Comparison of ENCODE assay signal across 22 cellular contexts in genomic region chr20:37364013-37364926, GRCh38. TPM values are rescaled to one million over a fixed set of nuclear protein-coding genes. Genes with fewer than 3 reads are reported as not detected.
DNase-seq lines count a peak whose midpoint lies in the region; ATAC-seq and TF ChIP-seq lines count a peak whose summit lies in the region.
"Had no signal": no experiment of that assay in that cellular context is flagged by ENCODE, and none has a peak within 500 bp of the region (broad histone marks: within the 10 kb centered on the region; RNA-seq: fewer than 3 reads in every experiment).

No MANE protein-coding gene starts in this region.

- no peak overlapping the region for H2BK20ac ChIP-seq in IMR-90 (ENCODE audit: low read depth, low read length)

- intact Hi-C loops in IMR-90 (cut with micrococcal nuclease), result no loop called here
- intact Hi-C loops in dendritic cell treated with granulocyte-macrophage colony-stimulating factor and Interleukin-4, amounts not matched to agents 40 ng/mL and 50 ng/mL, for 4 days (cut with micrococcal nuclease), result no loop called here

- 94% methylated on average over 4 of the region's 21 CpGs; no CpG with 5 or more reads in 1 of the 2 experiments for WGBS in IMR-90 (ENCODE audit: extremely low coverage in 2 of 2, insufficient read length in 1 of 2), 2 experiments

- no peak for TF ChIP-seq CTCF in BE2C (IDR thresholded peaks at IDR 0.05; ENCODE audit: low read depth, low read length)
- TF ChIP-seq CTCF in IMR-90 (conservative IDR thresholded peaks at IDR 0.05; ENCODE audit: low read depth, low read length), result no peak
- TF ChIP-seq CTCF in osteocyte (IDR thresholded peaks at IDR 0.05), result no peak
- TF ChIP-seq CTCF in endothelial cell (IDR thresholded peaks at IDR 0.05; ENCODE audit: unreplicated experiment), result no peak

- peak; percentile 2 for DNase-seq in BE2C
- no peak for DNase-seq in IMR-90
- DNase-seq in osteocyte (ENCODE audit: extremely low spot score, unreplicated experiment), result no peak
- no peak for DNase-seq in endothelial cell (ENCODE audit: low spot score)
- no peak for DNase-seq in activated gamma-delta T cell treated with Interleukin-2 at 50 U/mL for 16 hours
- no peak for DNase-seq in NCI-H1417 (lab: John Stamatoyannopoulos, UW)
- DNase-seq: ACHN; activated CD4-positive, alpha-beta T cell treated with anti-CD3 and anti-CD28 coated beads, Interleukin-2, amount 10 ng/mL, durations not matched to agents 24 days and 14 days; activated CD8-positive, alpha-beta memory T cell treated with anti-CD3 and anti-CD28 coated beads, Interleukin-2, amount 10 ng/mL, durations not matched to agents 7 days and 5 days; GDM1; GM23248; KBM-7; NCI-H187; NCI-H226; SHP77 treated with DMSO at 0.1 percent for 48 hours; small intestine; stimulated activated CD4-positive, alpha-beta T cell treated with anti-CD3 and anti-CD28 coated beads, Interleukin-4, amount 100 ng/mL, for 1 hour had no signal

- H3K4me3 Mint-ChIP-seq in dendritic cell treated with granulocyte-macrophage colony-stimulating factor and Interleukin-4, amounts not matched to agents 40 ng/mL and 50 ng/mL, for 4 days, result no peak overlapping the region
- H3K4me3 Mint-ChIP-seq in osteocyte (ENCODE audit: unreplicated experiment), result no peak overlapping the region
- no peak overlapping the region for H3K4me3 Mint-ChIP-seq in endothelial cell (ENCODE audit: unreplicated experiment)
- H3K4me3 Mint-ChIP-seq: activated CD4-positive, alpha-beta T cell treated with anti-CD3 and anti-CD28 coated beads, Interleukin-2, amount 10 ng/mL, durations not matched to agents 24 days and 14 days; activated CD8-positive, alpha-beta memory T cell treated with anti-CD3 and anti-CD28 coated beads, Interleukin-2, amount 10 ng/mL, durations not matched to agents 7 days and 5 days had no signal

- no peak for TF ChIP-seq POLR2A in IMR-90 (IDR thresholded peaks at IDR 0.05; ENCODE audit: low read depth, low read length)

- dilution Hi-C loops in IMR-90 (cut with HindIII; ENCODE audit: low sequenced_read_pairs, unreplicated experiment), result no loop called here

- no peak overlapping the region for H3K4ac ChIP-seq in IMR-90 (ENCODE audit: low read depth, low read length)

- H4K20me1 ChIP-seq in IMR-90 (ENCODE audit: insufficient read depth, low read length), result peaks cover 53% of the 10 kb centered on the region

- H3K36me3 Mint-ChIP-seq in dendritic cell treated with granulocyte-macrophage colony-stimulating factor and Interleukin-4, amounts not matched to agents 40 ng/mL and 50 ng/mL, for 4 days (ENCODE audit: low read depth), result peaks cover 82% of the 10 kb centered on the region
- H3K36me3 Mint-ChIP-seq in osteocyte (ENCODE audit: unreplicated experiment) (peaks cover 15% of the 10 kb centered on the region), endothelial cell (ENCODE audit: low read depth, unreplicated experiment) (peaks cover 26% of the 10 kb centered on the region)
- H3K36me3 Mint-ChIP-seq: activated CD8-positive, alpha-beta memory T cell treated with anti-CD3 and anti-CD28 coated beads, Interleukin-2, amount 10 ng/mL, durations not matched to agents 7 days and 5 days had no signal

- no peak overlapping the region for H3K23ac ChIP-seq in IMR-90 (ENCODE audit: low read depth, low read length)

- peaks cover 18 to 66% of the 10 kb centered on the region in 2 experiments for H3K79me1 ChIP-seq in IMR-90 (ENCODE audit: low read depth in 1 of 2, low read length in 2 of 2)

- H2BK15ac ChIP-seq in IMR-90 (ENCODE audit: low read depth, low read length), result no peak overlapping the region

- H4K5ac ChIP-seq in IMR-90 (ENCODE audit: low read depth, low read length), result no peak overlapping the region

- H4K91ac ChIP-seq in IMR-90 (ENCODE audit: insufficient read depth, low read depth, low read length), result no peak overlapping the region

- no peak overlapping the region for H2BK5ac ChIP-seq in IMR-90 (ENCODE audit: low read depth, low read length, poor library complexity, severe bottlenecking)

- H3K9ac ChIP-seq in IMR-90 (ENCODE audit: low read depth, low read length), result no peak overlapping the region
- H3K9ac ChIP-seq: GM23248 had no signal

- no peak overlapping the region for H3K18ac ChIP-seq in IMR-90 (ENCODE audit: low read depth, low read length)

- H2BK120ac ChIP-seq in IMR-90 (ENCODE audit: low read depth, low read length), result no peak overlapping the region

- TF ChIP-seq RAD21 in IMR-90 (IDR thresholded peaks at IDR 0.05; ENCODE audit: low read length), result no peak

- BruUV-seq in IMR-90 (replicated peaks; lab: Mats Ljungman, UMichigan), result no TSS peak

- no peaks in the 10 kb centered on the region for H3K27me3 Mint-ChIP-seq in dendritic cell treated with granulocyte-macrophage colony-stimulating factor and Interleukin-4, amounts not matched to agents 40 ng/mL and 50 ng/mL, for 4 days
- H3K27me3 Mint-ChIP-seq in osteocyte (ENCODE audit: unreplicated experiment) (no peaks in the 10 kb centered on the region), endothelial cell (ENCODE audit: unreplicated experiment) (peaks cover 3% of the 10 kb centered on the region)
- H3K27me3 Mint-ChIP-seq: activated CD4-positive, alpha-beta T cell treated with anti-CD3 and anti-CD28 coated beads, Interleukin-2, amount 10 ng/mL, durations not matched to agents 24 days and 14 days; activated CD8-positive, alpha-beta memory T cell treated with anti-CD3 and anti-CD28 coated beads, Interleukin-2, amount 10 ng/mL, durations not matched to agents 7 days and 5 days had no signal

- H3K4me3 ChIP-seq in BE2C (ENCODE audit: low read depth, low read length), result no peak overlapping the region
- H3K4me3 ChIP-seq in IMR-90 (ENCODE audit: insufficient read depth, low read depth, low read length), result no peak overlapping the region
- H3K4me3 ChIP-seq: esophagus muscularis mucosa, gastroesophageal sphincter, GM23248, uterus had no signal

- CTCF ChIA-PET in IMR-90 (lab: Yijun Ruan, JAX), result no interaction called here

- no peak overlapping the region for H3K14ac ChIP-seq in IMR-90 (replicated peaks; ENCODE audit: low read depth, low read length)

- peaks cover 66% of the 10 kb centered on the region for H3K4me1 Mint-ChIP-seq in dendritic cell treated with granulocyte-macrophage colony-stimulating factor and Interleukin-4, amounts not matched to agents 40 ng/mL and 50 ng/mL, for 4 days (ENCODE audit: low read depth)
- no peaks in the 10 kb centered on the region for H3K4me1 Mint-ChIP-seq in osteocyte (ENCODE audit: unreplicated experiment)
- no peaks in the 10 kb centered on the region for H3K4me1 Mint-ChIP-seq in endothelial cell (ENCODE audit: unreplicated experiment)
- H3K4me1 Mint-ChIP-seq: activated CD4-positive, alpha-beta T cell treated with anti-CD3 and anti-CD28 coated beads, Interleukin-2, amount 10 ng/mL, durations not matched to agents 24 days and 14 days; activated CD8-positive, alpha-beta memory T cell treated with anti-CD3 and anti-CD28 coated beads, Interleukin-2, amount 10 ng/mL, durations not matched to agents 7 days and 5 days had no signal

- H2AK9ac ChIP-seq in IMR-90 (replicated peaks; ENCODE audit: low read depth, low read length, poor library complexity), result peak overlapping the region; percentile 8

- H3K27me3 ChIP-seq in BE2C, result no peaks in the 10 kb centered on the region
- no peaks in the 10 kb centered on the region for H3K27me3 ChIP-seq in IMR-90 (ENCODE audit: control insufficient read depth, insufficient read depth, low read length)
- H3K27me3 ChIP-seq: esophagus muscularis mucosa, gastroesophageal sphincter, uterus had no signal

- POLR2A ChIA-PET in IMR-90 (lab: Charles Lee; ENCODE audit: unreplicated experiment), result no interaction called here

- H2AK5ac ChIP-seq in IMR-90 (ENCODE audit: low read depth, low read length), result no peak overlapping the region

- H2AFZ ChIP-seq in IMR-90 (replicated peaks; ENCODE audit: low read length, poor library complexity), result no peak overlapping the region
- H2AFZ ChIP-seq: GM23248 had no signal

- no peak overlapping the region for H3K4me2 ChIP-seq in IMR-90 (ENCODE audit: low read depth, low read length)

- H3K9me3 ChIP-seq in BE2C, result no peaks in the 10 kb centered on the region
- no peaks in the 10 kb centered on the region for H3K9me3 ChIP-seq in IMR-90 (ENCODE audit: control insufficient read depth, insufficient read depth, low read length)
- H3K9me3 ChIP-seq: esophagus muscularis mucosa, gastroesophageal sphincter, uterus had no signal

- ATAC-seq in IMR-90 (ENCODE audit: low read depth), result no peak
- no peak for ATAC-seq in GM18858 (IDR thresholded peaks at IDR 0.05; ENCODE audit: unreplicated experiment)
- ATAC-seq: activated CD8-positive, alpha-beta memory T cell treated with anti-CD3 and anti-CD28 coated beads, Interleukin-2, amount 10 ng/mL, durations not matched to agents 7 days and 5 days; gastroesophageal sphincter had no signal

- no peaks in the 10 kb centered on the region for H3K9me3 Mint-ChIP-seq in dendritic cell treated with granulocyte-macrophage colony-stimulating factor and Interleukin-4, amounts not matched to agents 40 ng/mL and 50 ng/mL, for 4 days
- H3K9me3 Mint-ChIP-seq in osteocyte (ENCODE audit: unreplicated experiment), result no peaks in the 10 kb centered on the region
- no peaks in the 10 kb centered on the region for H3K9me3 Mint-ChIP-seq in endothelial cell (ENCODE audit: unreplicated experiment)
- H3K9me3 Mint-ChIP-seq: activated CD4-positive, alpha-beta T cell treated with anti-CD3 and anti-CD28 coated beads, Interleukin-2, amount 10 ng/mL, durations not matched to agents 24 days and 14 days had no signal

- peaks cover 4% of the 10 kb centered on the region; the same call in 1 of the 2 replicates for H3K9me1 ChIP-seq in IMR-90 (ENCODE audit: insufficient read depth, low read length)

- no peak overlapping the region for H3K27ac ChIP-seq in IMR-90 (ENCODE audit: insufficient read depth, low read length)
- H3K27ac ChIP-seq: esophagus muscularis mucosa, GM23248, uterus had no signal

- no peak overlapping the region for H3K56ac ChIP-seq in IMR-90 (ENCODE audit: extremely low read depth, insufficient read depth, low read length)

- peak overlapping the region; percentile 79 for H3K27ac Mint-ChIP-seq in dendritic cell treated with granulocyte-macrophage colony-stimulating factor and Interleukin-4, amounts not matched to agents 40 ng/mL and 50 ng/mL, for 4 days
- H3K27ac Mint-ChIP-seq in osteocyte (ENCODE audit: unreplicated experiment) (peak overlapping the region; percentile 4), endothelial cell (ENCODE audit: unreplicated experiment) (no peak overlapping the region)
- H3K27ac Mint-ChIP-seq: activated CD4-positive, alpha-beta T cell treated with anti-CD3 and anti-CD28 coated beads, Interleukin-2, amount 10 ng/mL, durations not matched to agents 24 days and 14 days; activated CD8-positive, alpha-beta memory T cell treated with anti-CD3 and anti-CD28 coated beads, Interleukin-2, amount 10 ng/mL, durations not matched to agents 7 days and 5 days had no signal

- no peaks in the 10 kb centered on the region for H3K4me1 ChIP-seq in BE2C
- no peaks in the 10 kb centered on the region for H3K4me1 ChIP-seq in IMR-90 (ENCODE audit: control insufficient read depth, insufficient read depth, low read length)
- H3K4me1 ChIP-seq: uterus had no signal

- no peak overlapping the region for H4K8ac ChIP-seq in IMR-90 (ENCODE audit: low read depth in 2 of 2, low read length in 2 of 2)

- H3K36me3 ChIP-seq in BE2C (peaks cover 4% of the 10 kb centered on the region), IMR-90 (ENCODE audit: control insufficient read depth, insufficient read depth, low read length) (peaks cover 22% of the 10 kb centered on the region)
- H3K36me3 ChIP-seq: uterus had no signal

- in situ Hi-C loops in IMR-90 (cut with MboI; ENCODE audit: low sequenced_read_pairs), result no loop called here

RNA-seq across cellular contexts. Expression of gene SRC, which starts 18.3 kb away (rescaled TPM):
- polyA plus RNA-seq in BE2C (2012; ENCODE audit: insufficient read depth, insufficient read length, low read depth), result 12.5 TPM
- total RNA-seq in IMR-90 (2012; rRNA removed), result 6.7 and 7.0 TPM in 2 replicates
- 19.8 and 24.2 TPM in 2 replicates for polyA plus RNA-seq in IMR-90 (2012; rRNA removed)
- polyA plus RNA-seq in IMR-90 (2012; cell fraction: cytosol; rRNA removed), result 10.7 and 21.0 TPM in 2 replicates
- polyA plus RNA-seq in IMR-90 (2012; cell fraction: nucleus; rRNA removed; ENCODE audit: low replicate concordance), result 66.9 and 101 TPM in 2 replicates
- total RNA-seq in osteocyte, result 30.1 and 32.5 TPM in 2 replicates
- total RNA-seq in endothelial cell (ENCODE audit: unreplicated experiment), result 60.8 TPM
